ENCODE assay signal across 8 cellular contexts in the genomic region with DNA sequence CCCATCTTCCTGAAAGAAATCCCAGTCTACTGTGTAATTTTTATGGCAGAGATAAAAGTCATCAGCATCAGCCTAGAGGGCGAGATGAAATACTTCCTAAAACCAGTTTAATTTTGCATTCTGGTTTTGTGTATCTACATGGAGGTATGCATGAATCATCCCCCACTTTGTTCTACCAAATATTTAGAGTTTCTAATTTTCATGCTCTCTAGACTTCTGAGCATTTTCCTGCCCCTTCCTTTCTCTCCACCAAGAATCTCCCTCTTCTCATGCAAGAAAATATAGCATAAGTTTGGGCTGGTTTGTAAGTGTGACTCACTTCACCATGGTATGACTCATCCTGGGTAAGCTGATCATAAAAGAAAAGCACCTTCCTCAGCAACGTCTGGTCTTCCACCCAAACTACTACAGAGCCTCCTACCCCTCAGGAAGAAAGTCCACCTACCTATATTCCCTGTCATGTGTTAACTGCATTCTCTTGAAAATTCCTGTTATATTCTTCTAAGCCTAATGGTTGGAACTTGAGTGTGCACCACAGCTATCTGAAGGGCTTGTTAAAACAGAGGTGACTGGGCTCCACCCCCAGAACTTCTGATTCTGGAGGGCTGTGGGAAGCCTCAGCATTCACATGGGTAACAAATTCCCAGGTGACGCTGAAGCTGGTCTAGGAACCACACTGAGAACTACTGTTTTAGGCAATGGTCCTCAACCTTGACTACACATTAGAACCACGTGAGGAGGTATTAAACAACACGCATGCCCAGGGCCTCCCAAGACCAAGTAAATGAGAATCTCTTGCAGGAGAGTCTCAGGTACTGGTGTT. TPM values are rescaled to one million over a fixed set of nuclear protein-coding genes. Genes with fewer than 3 reads are reported as not detected.
DNase-seq lines count a peak whose midpoint lies in the region; ATAC-seq lines count a peak whose summit lies in the region.

No MANE protein-coding gene starts in this region.

- no peak overlapping the region for H3K4me3 Mint-ChIP-seq in activated T-cell treated with anti-CD3 and anti-CD28 coated beads, Interleukin-2, amount 50 U/mL, for 24 hours

- H3K4me1 Mint-ChIP-seq in activated T-cell treated with anti-CD3 and anti-CD28 coated beads, Interleukin-2, amount 50 U/mL, for 24 hours (ENCODE audit: low read depth): peaks cover 27% of the 10 kb centered on the region

- peaks cover 4% of the 10 kb centered on the region for H3K27me3 Mint-ChIP-seq in activated T-cell treated with anti-CD3 and anti-CD28 coated beads, Interleukin-2, amount 50 U/mL, for 24 hours

- H3K36me3 Mint-ChIP-seq in activated T-cell treated with anti-CD3 and anti-CD28 coated beads, Interleukin-2, amount 50 U/mL, for 24 hours (ENCODE audit: low read depth): no peaks in the 10 kb centered on the region

- ATAC-seq in HG02970 (IDR thresholded peaks at IDR 0.05; ENCODE audit: low FRiP score, unreplicated experiment): peak; percentile 53

- no peaks in the 10 kb centered on the region for H3K9me3 Mint-ChIP-seq in activated T-cell treated with anti-CD3 and anti-CD28 coated beads, Interleukin-2, amount 50 U/mL, for 24 hours

- peak overlapping the region; percentile 51 for H3K27ac Mint-ChIP-seq in activated T-cell treated with anti-CD3 and anti-CD28 coated beads, Interleukin-2, amount 50 U/mL, for 24 hours

- DNase-seq in activated T-cell treated with anti-CD3 and anti-CD28 coated beads, Interleukin-2, amount 50 U/mL, for 24 hours: no peak
- DNase-seq in activated T-cell treated with anti-CD3 and anti-CD28 coated beads for 4 hours (no peak), SIG-M5 (lab: John Stamatoyannopoulos, UW) (peak; percentile 25), foreskin melanocyte (peak; percentile 56), HK-2 (ENCODE audit: unreplicated experiment) (no peak), OCI-M2 (lab: John Stamatoyannopoulos, UW; ENCODE audit: unreplicated experiment) (no peak), occipital lobe (lab: John Stamatoyannopoulos, UW) (no peak)

RNA-seq across cellular contexts. Expression of a gene that starts 37.4 kb away (rescaled TPM):
- total RNA-seq in occipital lobe: 23.4 TPM

Comparison
In these comparisons a context has a peak if more than half of its experiments do, and no peak if none do; other contexts are left out.
1. DNase-seq: peak in SIG-M5 (single experiment) and foreskin melanocyte (single experiment); none in activated T-cell treated with anti-CD3 and anti-CD28 coated beads, Interleukin-2, amount 50 U/mL, for 24 hours (single experiment), activated T-cell treated with anti-CD3 and anti-CD28 coated beads for 4 hours (single experiment), HK-2 (single experiment), OCI-M2 (single experiment) and occipital lobe (single experiment).